ENCODE assay signal across 8 cellular contexts in the genomic region with DNA sequence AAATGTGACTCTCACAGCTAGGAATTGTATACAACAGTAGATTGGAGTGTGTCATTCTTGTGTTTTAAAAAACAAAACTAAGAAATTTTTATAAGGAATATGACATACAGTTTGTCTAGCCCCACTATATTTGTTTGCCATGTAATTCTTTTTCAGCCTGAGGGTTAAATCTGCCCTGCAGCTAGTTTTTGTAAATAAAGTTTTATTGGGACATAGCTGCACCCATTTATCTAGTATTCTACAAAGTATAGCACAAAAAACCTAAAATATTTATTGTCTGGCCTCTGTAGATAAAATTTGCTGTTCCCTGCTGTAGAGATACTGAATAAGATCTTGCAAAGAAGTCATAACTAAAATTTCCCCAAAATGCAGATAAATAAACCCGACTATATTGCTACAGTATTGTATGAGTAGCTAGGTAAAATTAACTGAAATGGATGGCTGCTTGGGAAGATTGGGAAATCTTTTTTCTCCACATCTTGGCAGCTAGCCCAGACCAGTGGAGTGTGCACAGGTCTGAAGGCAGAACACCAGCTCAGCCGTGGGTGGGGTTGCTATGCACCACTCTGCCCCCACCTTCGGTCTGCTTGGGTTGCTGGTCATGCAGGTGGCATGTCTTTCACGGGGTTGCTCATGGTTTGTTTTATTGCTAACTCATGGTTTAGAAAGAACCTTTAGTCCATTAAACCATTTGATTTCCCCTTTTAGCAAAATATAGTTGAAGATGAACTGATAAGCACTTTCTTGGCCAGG.
A peak's percentile ranks its signal among the peaks of the same experiment; 100 is the strongest.
DNase-seq lines count a peak whose midpoint lies in the region; ATAC-seq and TF ChIP-seq lines count a peak whose summit lies in the region.

No MANE protein-coding gene starts in this region.

- intact Hi-C loops in lower lobe of right lung (cut with DNase I) = loop anchor here (10.0 kb wide), 1 partner anchor 168 kb away; no protein-coding TSS in a partner anchor

- peak overlapping the region in 1 of 2 donors; percentile 73 for H3K27ac Mint-ChIP-seq in effector memory CD8-positive, alpha-beta T cell

- peak; percentile 88 for DNase-seq in DMS79 (lab: John Stamatoyannopoulos, UW)
- DNase-seq in NCI-H345 treated with DMSO at 0.1 percent for 48 hours (lab: John Stamatoyannopoulos, UW; ENCODE audit: unreplicated experiment) = peak; percentile 29
- peak; percentile 28 for DNase-seq in cerebellum (ENCODE audit: low spot score)
- DNase-seq in lower lobe of right lung = peak; percentile 86
- DNase-seq in effector memory CD8-positive, alpha-beta T cell = no peak

- peaks cover 46% of the 10 kb centered on the region for H3K4me1 ChIP-seq in lower lobe of right lung

- H3K4me3 Mint-ChIP-seq in effector memory CD8-positive, alpha-beta T cell = no peak overlapping the region

- no peaks in the 10 kb centered on the region for H3K9me3 ChIP-seq in lower lobe of right lung

- peaks cover 10 to 11% of the 10 kb centered on the region in 2 donors for H3K4me1 Mint-ChIP-seq in effector memory CD8-positive, alpha-beta T cell (ENCODE audit: low read depth in 2 of 2)

- no peaks in the 10 kb centered on the region for H3K27me3 ChIP-seq in lower lobe of right lung (ENCODE audit: low read depth)

- H3K4me3 ChIP-seq in lower lobe of right lung = no peak overlapping the region

- no peaks in the 10 kb centered on the region for H3K27me3 Mint-ChIP-seq in effector memory CD8-positive, alpha-beta T cell

- H3K9me3 Mint-ChIP-seq in effector memory CD8-positive, alpha-beta T cell = no peaks in the 10 kb centered on the region

- H3K27ac ChIP-seq in lower lobe of right lung = peak overlapping the region; percentile 19

- peaks cover 24% of the 10 kb centered on the region for H3K36me3 Mint-ChIP-seq in effector memory CD8-positive, alpha-beta T cell (ENCODE audit: insufficient read depth)

- H3K36me3 ChIP-seq in lower lobe of right lung = peaks cover 49% of the 10 kb centered on the region

- ATAC-seq in HG02571 (IDR thresholded peaks at IDR 0.05; ENCODE audit: unreplicated experiment) = peak; percentile 61
- peak; percentile 94 to 95 for ATAC-seq in lower lobe of right lung
- no peak for ATAC-seq in effector memory CD8-positive, alpha-beta T cell (replicated peaks)
- ATAC-seq in HG02642 (IDR thresholded peaks at IDR 0.05; ENCODE audit: poor library complexity, unreplicated experiment) = no peak
- no peak for ATAC-seq in HG02973 (IDR thresholded peaks at IDR 0.05; ENCODE audit: unreplicated experiment)

- no peak for TF ChIP-seq CTCF in lower lobe of right lung (IDR thresholded peaks at IDR 0.05)

Comparison
In these comparisons a context has a peak if more than half of its experiments do, and no peak if none do; other contexts are left out.
1. DNase-seq: peak in DMS79 (single experiment), NCI-H345 treated with DMSO at 0.1 percent for 48 hours (single experiment), cerebellum (single experiment) and lower lobe of right lung (single experiment); none in effector memory CD8-positive, alpha-beta T cell (0 of 3).
2. ATAC-seq: peak in HG02571 (single experiment) and lower lobe of right lung (2 of 2); none in effector memory CD8-positive, alpha-beta T cell (single experiment), HG02642 (single experiment) and HG02973 (single experiment).